In genomic region chr11:122663056-122663740, GRCh38 we compare ENCODE assay signal across 12 cellular contexts. TPM values are rescaled to one million over a fixed set of nuclear protein-coding genes. Genes with fewer than 3 reads are reported as not detected.
"Had no signal": no experiment of that assay in that cellular context is flagged by ENCODE, and none has a peak within 500 bp of the region (broad histone marks: within the 10 kb centered on the region; RNA-seq: fewer than 3 reads in every experiment).

No MANE protein-coding gene starts in this region.

- H3K27ac ChIP-seq: cardiac muscle cell, esophagus muscularis mucosa, neural progenitor cell, right lobe of liver, upper lobe of left lung had no signal

- H3K36me3 ChIP-seq: cardiac muscle cell, esophagus muscularis mucosa, neural progenitor cell, right lobe of liver, upper lobe of left lung had no signal

- ATAC-seq: activated naive CD8-positive, alpha-beta T cell treated with anti-CD3 and anti-CD28 coated beads, Interleukin-2, amount 50 U/mL, for 24 hours; right lobe of liver had no signal

- H3K27me3 Mint-ChIP-seq: activated B cell treated with CpG ODN at 0.5 μM for 24 hours; activated naive CD8-positive, alpha-beta T cell treated with anti-CD3 and anti-CD28 coated beads, Interleukin-2, amount 50 U/mL, for 24 hours had no signal

- H3K27me3 ChIP-seq: cardiac muscle cell, esophagus muscularis mucosa, right lobe of liver, upper lobe of left lung had no signal

- H3K4me3 ChIP-seq: cardiac muscle cell, esophagus muscularis mucosa, neural progenitor cell, right lobe of liver, upper lobe of left lung had no signal

- H3K27ac Mint-ChIP-seq: activated B cell treated with CpG ODN at 0.5 μM for 24 hours; activated CD4-positive, alpha-beta T cell treated with anti-CD3 and anti-CD28 coated beads, Interleukin-2, amount 10 ng/mL, durations not matched to agents 7 days and 5 days; neural progenitor cell had no signal

- H3K9me3 Mint-ChIP-seq: activated B cell treated with CpG ODN at 0.5 μM for 24 hours; activated CD4-positive, alpha-beta T cell treated with anti-CD3 and anti-CD28 coated beads, Interleukin-2, amount 10 ng/mL, durations not matched to agents 7 days and 5 days; activated naive CD8-positive, alpha-beta T cell treated with anti-CD3 and anti-CD28 coated beads, Interleukin-2, amount 50 U/mL, for 24 hours had no signal

- H3K4me1 ChIP-seq: esophagus muscularis mucosa, right lobe of liver had no signal

- DNase-seq: activated B cell treated with CpG ODN at 0.5 μM for 24 hours; activated CD4-positive, alpha-beta T cell treated with anti-CD3 and anti-CD28 coated beads, Interleukin-2, amount 10 ng/mL, durations not matched to agents 7 days and 5 days; activated CD8-positive, alpha-beta memory T cell treated with anti-CD3 and anti-CD28 coated beads for 24 hours; activated naive CD4-positive, alpha-beta T cell treated with Interleukin-2 at 50 U/mL for 16 hours; activated naive CD8-positive, alpha-beta T cell treated with anti-CD3 and anti-CD28 coated beads, Interleukin-2, amount 50 U/mL, for 24 hours; right lobe of liver; stimulated activated CD4-positive, alpha-beta T cell treated with anti-CD3 and anti-CD28 coated beads, Interleukin-12 subunit alpha, Interleukin-12 subunit beta, amount 100 ng/mL, for 4 hours; stimulated activated naive CD4-positive, alpha-beta T cell; upper lobe of left lung had no signal

- H3K9me3 ChIP-seq: esophagus muscularis mucosa, right lobe of liver, upper lobe of left lung had no signal

- H3K4me3 Mint-ChIP-seq: activated B cell treated with CpG ODN at 0.5 μM for 24 hours; activated CD4-positive, alpha-beta T cell treated with anti-CD3 and anti-CD28 coated beads, Interleukin-2, amount 10 ng/mL, durations not matched to agents 7 days and 5 days; activated naive CD8-positive, alpha-beta T cell treated with anti-CD3 and anti-CD28 coated beads, Interleukin-2, amount 50 U/mL, for 24 hours; neural progenitor cell had no signal

RNA-seq across cellular contexts. Expression of gene UBASH3B, which starts 7.7 kb away (rescaled TPM):
- polyA plus RNA-seq: cardiac muscle cell had no signal
